ENCODE assay signal across 8 cellular contexts in the genomic region with DNA sequence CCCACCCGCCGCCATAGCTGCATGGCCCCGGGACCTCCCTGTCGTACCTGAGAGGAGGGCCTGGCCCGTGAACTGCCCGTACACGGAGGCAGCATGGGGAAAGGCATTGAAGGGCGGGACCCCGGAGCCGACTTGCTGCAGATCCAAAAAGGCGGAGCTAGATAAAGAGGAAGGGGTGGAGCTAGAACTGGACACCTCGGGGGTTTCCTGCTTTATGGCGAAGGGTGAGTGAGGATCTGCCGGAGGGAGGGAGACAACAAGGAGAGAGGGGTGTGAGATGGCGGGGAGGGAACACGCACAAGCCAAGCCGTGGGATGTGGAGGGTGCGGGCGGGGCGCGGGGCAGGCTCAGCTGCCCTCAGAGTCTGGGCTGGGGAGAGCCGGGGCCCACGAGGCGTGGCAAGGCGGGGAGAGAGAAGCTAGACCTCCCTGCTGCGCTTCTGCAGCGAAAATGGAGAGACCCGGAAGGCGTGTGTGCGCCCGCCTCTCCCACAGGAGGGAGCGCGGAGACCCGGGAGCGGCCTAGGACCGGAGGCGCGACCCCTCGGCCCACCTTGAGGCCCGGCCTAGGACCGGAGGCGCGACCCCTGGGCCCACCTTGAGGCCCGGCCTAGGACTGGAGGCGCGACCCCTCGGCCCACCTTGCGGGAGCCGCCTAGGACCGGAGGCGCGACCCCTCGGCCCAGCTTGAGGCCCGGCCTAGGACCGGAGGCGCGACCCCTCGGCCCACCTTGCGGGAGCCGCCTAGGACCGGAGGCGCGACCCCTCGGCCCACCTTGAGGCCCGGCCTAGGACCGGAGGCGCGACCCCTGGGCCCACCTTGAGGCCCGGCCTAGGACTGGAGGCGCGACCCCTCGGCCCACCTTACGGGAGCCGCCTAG. TPM values are rescaled to one million over a fixed set of nuclear protein-coding genes. Genes with fewer than 3 reads are reported as not detected.
DNase-seq lines count a peak whose midpoint lies in the region; ATAC-seq, FAIRE-seq and TF ChIP-seq lines count a peak whose summit lies in the region.
"Not testable (repeated sequence)": the region's sequence is repeated elsewhere in the genome, so short reads cannot be mapped to it uniquely, and the experiment has no call there.

No MANE protein-coding gene starts in this region.

- peak overlapping the region; percentile 88 to 92 for H3K4me3 Mint-ChIP-seq in activated T-cell treated with anti-CD3 and anti-CD28 coated beads, Interleukin-2, amount 50 U/mL, for 72 hours

- peak overlapping the region; percentile 49; the same call in 1 of the 2 replicates for H3K27ac ChIP-seq in SU-DHL-6 (ENCODE audit: low read depth, low read length)
- H3K27ac ChIP-seq in endothelial cell of umbilical vein (ENCODE audit: insufficient read depth, low read depth, low read length): not testable (repeated sequence)

- DNase-seq in BJ (ENCODE audit: low read depth) (peak; percentile 57), endothelial cell of umbilical vein (ENCODE audit: low read depth, low spot score) (peak; percentile 83), mucosa of gallbladder (ENCODE audit: low spot score) (peak; percentile 43)
- peak; percentile 76 to 79 for DNase-seq in activated T-cell treated with anti-CD3 and anti-CD28 coated beads, Interleukin-2, amount 50 U/mL, for 72 hours
- peak; percentile 40 for DNase-seq in stimulated activated CD8-positive, alpha-beta memory T cell treated with anti-CD3 and anti-CD28 coated beads, Interleukin-12 subunit alpha, Interleukin-12 subunit beta, amount 100 ng/mL, for 1 hour (ENCODE audit: low read depth)

- not testable (repeated sequence) for H4K20me1 ChIP-seq in SU-DHL-6 (ENCODE audit: low read depth, low read length); endothelial cell of umbilical vein (replicated peaks; ENCODE audit: control insufficient read depth, extremely low read depth, insufficient read depth, low read length)

- not testable (repeated sequence) for H3K36me3 Mint-ChIP-seq in activated T-cell treated with anti-CD3 and anti-CD28 coated beads, Interleukin-2, amount 50 U/mL, for 72 hours (ENCODE audit: insufficient read depth in 2 of 2)

- ATAC-seq in GM21381 (IDR thresholded peaks at IDR 0.05; ENCODE audit: unreplicated experiment): peak; percentile 83
- peak; percentile 93 to 96 for ATAC-seq in activated T-cell treated with anti-CD3 and anti-CD28 coated beads, Interleukin-2, amount 50 U/mL, for 72 hours (replicated peaks in 1 of 2)

- not testable (repeated sequence) for H3K9me2 ChIP-seq in SU-DHL-6 (replicated peaks; ENCODE audit: insufficient read depth, low read length)

- BruUV-seq in endothelial cell of umbilical vein (replicated peaks; lab: Mats Ljungman, UMichigan): not testable (repeated sequence)

- TF ChIP-seq EP300 in Ishikawa (IDR thresholded peaks at IDR 0.05; ENCODE audit: borderline replicate concordance): not testable (repeated sequence)

- peaks cover 13% of the 10 kb centered on the region; the same call in 1 of the 2 replicates for H3K79me2 ChIP-seq in SU-DHL-6 (ENCODE audit: insufficient read depth, low read length)
- H3K79me2 ChIP-seq in endothelial cell of umbilical vein (ENCODE audit: control insufficient read depth, insufficient read depth, low read length): not testable (repeated sequence)

- H3K9me1 ChIP-seq in endothelial cell of umbilical vein (replicated peaks; ENCODE audit: control insufficient read depth, extremely low read depth, insufficient read depth, low read length): not testable (repeated sequence)

- H3K4me1 ChIP-seq in endothelial cell of umbilical vein (ENCODE audit: control insufficient read depth, extremely low read depth, insufficient read depth, low read length): not testable (repeated sequence)

- peak overlapping the region; percentile 92 for H3K27ac Mint-ChIP-seq in activated T-cell treated with anti-CD3 and anti-CD28 coated beads, Interleukin-2, amount 50 U/mL, for 72 hours

- H3K9me3 ChIP-seq in SU-DHL-6 (ENCODE audit: insufficient read depth, low read length); endothelial cell of umbilical vein (replicated peaks; ENCODE audit: control insufficient read depth, insufficient read depth, low read length): not testable (repeated sequence)

- dilution Hi-C loops in endothelial cell of umbilical vein (cut with MboI; ENCODE audit: extremely low pct_ligation_motif_present, low sequenced_read_pairs): not testable (repeated sequence)

- peaks cover 20% of the 10 kb centered on the region for H3K4me1 Mint-ChIP-seq in activated T-cell treated with anti-CD3 and anti-CD28 coated beads, Interleukin-2, amount 50 U/mL, for 72 hours (ENCODE audit: low read depth)

- peak overlapping the region; percentile 97 for H2AFZ ChIP-seq in SU-DHL-6 (ENCODE audit: low read depth, low read length, severe bottlenecking)
- not testable (repeated sequence) for H2AFZ ChIP-seq in endothelial cell of umbilical vein (ENCODE audit: low read depth, low read length)

- H3K27me3 Mint-ChIP-seq in activated T-cell treated with anti-CD3 and anti-CD28 coated beads, Interleukin-2, amount 50 U/mL, for 72 hours (ENCODE audit: low read depth): not testable (repeated sequence)

- CTCF ChIA-PET in BJ (lab: Yijun Ruan, JAX) (interaction anchor here (1.2 to 11.2 kb wide), 3 partner anchors 24 to 97 kb away, joined by 5 to 119 read pairs (median 6); no protein-coding TSS in a partner anchor), endothelial cell of umbilical vein (lab: Charles Lee) (interaction anchor here (0.7 to 1.7 kb wide), 7 partner anchors 14 to 97 kb away, joined by 3 to 15 read pairs (median 4); no protein-coding TSS in a partner anchor)

- not testable (repeated sequence) for TF ChIP-seq CTCF in BJ (IDR thresholded peaks at IDR 0.05; ENCODE audit: insufficient read depth, low read depth, low read length); SU-DHL-6 (IDR thresholded peaks at IDR 0.05; ENCODE audit: insufficient read depth, low read length, poor library complexity, severe bottlenecking); endothelial cell of umbilical vein (IDR thresholded peaks at IDR 0.05; ENCODE audit: extremely low read depth in 1 of 2, insufficient read depth in 1 of 2, low read depth in 1 of 2, low read length in 2 of 2)

- peak overlapping the region; percentile 79 for H3K4me2 ChIP-seq in SU-DHL-6 (ENCODE audit: low read depth, low read length, poor library complexity, severe bottlenecking)
- H3K4me2 ChIP-seq in endothelial cell of umbilical vein (ENCODE audit: insufficient read depth, low read length): not testable (repeated sequence)

- H3K9me3 Mint-ChIP-seq in activated T-cell treated with anti-CD3 and anti-CD28 coated beads, Interleukin-2, amount 50 U/mL, for 72 hours: not testable (repeated sequence)

- peak overlapping the region; percentile 70 for H3K9ac ChIP-seq in SU-DHL-6 (ENCODE audit: low read length)
- H3K9ac ChIP-seq in endothelial cell of umbilical vein (replicated peaks; ENCODE audit: extremely low read depth, insufficient read depth, low read length): not testable (repeated sequence)

- intact Hi-C loops in endothelial cell of umbilical vein (cut with micrococcal nuclease): not testable (repeated sequence)

- FAIRE-seq in endothelial cell of umbilical vein (lab: Jason Lieb, UNC): not testable (repeated sequence)

- not testable (repeated sequence) for TF ChIP-seq RAD21 in Ishikawa (IDR thresholded peaks at IDR 0.05; ENCODE audit: low read depth)

- H3F3A ChIP-seq in SU-DHL-6 (ENCODE audit: insufficient read depth): not testable (repeated sequence)

- POLR2A ChIA-PET in BJ (lab: Charles Lee) (interaction anchor here (0.5 to 1.1 kb wide), 2 partner anchors 10 to 52 kb away, joined by 3 to 11 read pairs; no protein-coding TSS in a partner anchor), endothelial cell of umbilical vein (lab: Charles Lee) (interaction anchor here (1.1 kb wide), 1 partner anchor 19 kb away, joined by 4 read pairs; no protein-coding TSS in a partner anchor)

- not testable (repeated sequence) for H3K27me3 ChIP-seq in BJ (ENCODE audit: control insufficient read depth, insufficient read depth, low read length); SU-DHL-6 (ENCODE audit: low read length); endothelial cell of umbilical vein (ENCODE audit: control insufficient read depth in 2 of 2, insufficient read depth in 2 of 2, low read length in 2 of 2)

- H3K4me3 ChIP-seq in BJ (ENCODE audit: low read depth, low read length) (peak overlapping the region; percentile 72), SU-DHL-6 (ENCODE audit: insufficient read depth, low read length, poor library complexity, severe bottlenecking) (peak overlapping the region; percentile 83), endothelial cell of umbilical vein (replicated peaks in 1 of 3; ENCODE audit: insufficient read depth in 1 of 3, low read depth in 1 of 3, low read length in 3 of 3) (peak overlapping the region in 1 of 3 experiments; percentile 89)

- peak; percentile 74 for TF ChIP-seq POLR2A in endothelial cell of umbilical vein (IDR thresholded peaks at IDR 0.05; ENCODE audit: low read depth, low read length)

- H3K36me3 ChIP-seq in BJ (ENCODE audit: control insufficient read depth, insufficient read depth, low read length); SU-DHL-6 (ENCODE audit: low read length); endothelial cell of umbilical vein (ENCODE audit: control insufficient read depth in 2 of 2, extremely low read depth in 1 of 2, insufficient read depth in 2 of 2, low read length in 2 of 2): not testable (repeated sequence)

TF ChIP-seq in Ishikawa, 13 proteins besides CTCF, POLR2A, EP300 and RAD21:
- TF ChIP-seq ZBTB7A (IDR thresholded peaks at IDR 0.05; ENCODE audit: low read depth): 0 out of 2 replicates have a peak, but pooled peaks have one; percentile 52
TF ChIP-seq in Ishikawa: peak in this region for 1; not testable (repeated sequence) for 12.

RNA-seq across cellular contexts. Expression of a gene that starts 43.1 kb away (rescaled TPM):
- polyA plus RNA-seq in BJ (2011; rRNA removed) (1.1 and 1.6 TPM in 2 replicates), endothelial cell of umbilical vein (0.62 and 1.4 TPM in 2 replicates)
- polyA minus RNA-seq in BJ (2011; rRNA and poly(A)+ RNA removed): 1.3 and 1.7 TPM in 2 replicates
- 1 to 10 TPM; 3.0 to 4.3 TPM for total RNA-seq in activated T-cell treated with anti-CD3 and anti-CD28 coated beads, Interleukin-2, amount 50 U/mL, for 72 hours
- total RNA-seq in endothelial cell of umbilical vein (0.22 and 0.28 TPM in 2 replicates), mucosa of gallbladder (3.5 TPM)
- 0.52 and 0.83 TPM in 2 replicates for polyA plus RNA-seq in endothelial cell of umbilical vein (2011; cell fraction: cytosol; rRNA removed)
- 0.53 and 0.67 TPM in 2 replicates for polyA plus RNA-seq in endothelial cell of umbilical vein (2011; cell fraction: nucleus; rRNA removed)
- polyA plus RNA-seq in endothelial cell of umbilical vein (2012): 2.0 and 3.5 TPM in 2 replicates
- polyA minus RNA-seq in endothelial cell of umbilical vein: 0.34 and 1.5 TPM in 2 replicates
- polyA minus RNA-seq in endothelial cell of umbilical vein (2011; cell fraction: cytosol; rRNA and poly(A)+ RNA removed): not detected
- 0.34 and 0.82 TPM in 2 replicates for polyA minus RNA-seq in endothelial cell of umbilical vein (2011; cell fraction: nucleus; rRNA and poly(A)+ RNA removed)
